Comparison of ENCODE assay signal across 16 cellular contexts in genomic region chr17:7318121-7318860, GRCh38. TPM values are rescaled to one million over a fixed set of nuclear protein-coding genes. Genes with fewer than 3 reads are reported as not detected.
DNase-seq lines count a peak whose midpoint lies in the region; ATAC-seq and TF ChIP-seq lines count a peak whose summit lies in the region.
"Had no signal": no experiment of that assay in that cellular context is flagged by ENCODE, and none has a peak within 500 bp of the region (broad histone marks: within the 10 kb centered on the region; RNA-seq: fewer than 3 reads in every experiment).

No MANE protein-coding gene starts in this region.

- intact Hi-C loops in HCT116 (cut with micrococcal nuclease): no loop called here

- TF ChIP-seq POLR2A in HCT116 (IDR thresholded peaks at IDR 0.05; ENCODE audit: borderline replicate concordance, extremely low read depth, insufficient read depth, insufficient read length): no peak

- H4K5ac ChIP-seq in mesendoderm (ENCODE audit: low read length): no peak overlapping the region

- H3K27ac ChIP-seq in HCT116 (ENCODE audit: low read depth, low read length): 0 out of 2 replicates have a peak overlapping the region, but pooled peaks have one; percentile 18
- no peak overlapping the region for H3K27ac ChIP-seq in mesendoderm (ENCODE audit: low read depth, low read length)

- no peaks in the 10 kb centered on the region for H3K9me3 ChIP-seq in HCT116 (ENCODE audit: control insufficient read depth in 1 of 2, insufficient read depth in 1 of 2, low read depth in 1 of 2, low read length in 2 of 2)
- H3K9me3 ChIP-seq: MG63 had no signal

- BruUV-seq in HCT116 (replicated peaks; lab: Mats Ljungman, UMichigan): no TSS peak

- peaks cover 39% of the 10 kb centered on the region for H3K36me3 Mint-ChIP-seq in activated naive CD4-positive, alpha-beta T cell treated with anti-CD3 and anti-CD28 coated beads, Interleukin-2, amount 10 ng/mL, durations not matched to agents 7 days and 5 days
- peaks cover 5 to 18% of the 10 kb centered on the region in 2 donors for H3K36me3 Mint-ChIP-seq in activated naive CD4-positive, alpha-beta T cell treated with anti-CD3 and anti-CD28 coated beads, Interleukin-2, amount 50 U/mL, for 72 hours
- H3K36me3 Mint-ChIP-seq in endothelial cell (ENCODE audit: low read depth, unreplicated experiment): peaks cover 36% of the 10 kb centered on the region
- peaks cover 93% of the 10 kb centered on the region for H3K36me3 Mint-ChIP-seq in stimulated activated effector memory CD8-positive, alpha-beta T cell treated with anti-CD3 and anti-CD28 coated beads, Interleukin-12 subunit alpha, Interleukin-12 subunit beta, amount 100 ng/mL, for 72 hours

- POLR2A ChIA-PET in HCT116 (lab: Charles Lee): no interaction called here

- no peaks in the 10 kb centered on the region for H3K9me2 ChIP-seq in HCT116 (ENCODE audit: insufficient read depth)

- no peak overlapping the region for H3K18ac ChIP-seq in mesendoderm (ENCODE audit: low read length)

- H3K4ac ChIP-seq in mesendoderm (ENCODE audit: low read depth, low read length): no peak overlapping the region

- H3K79me1 ChIP-seq in mesendoderm (ENCODE audit: low read length): peaks cover 5% of the 10 kb centered on the region

- H2BK15ac ChIP-seq in mesendoderm (replicated peaks; ENCODE audit: low read depth): no peak overlapping the region

- no peak overlapping the region for H2BK5ac ChIP-seq in mesendoderm (ENCODE audit: low read length)

- CTCF ChIA-PET in activated naive CD4-positive, alpha-beta T cell treated with anti-CD3 and anti-CD28 coated beads, Interleukin-2, amount 10 ng/mL, durations not matched to agents 7 days and 5 days (lab: Charles Lee): no interaction called here
- CTCF ChIA-PET in HCT116 (lab: Charles Lee): no interaction called here

- peaks cover 24% of the 10 kb centered on the region for H3K4me1 Mint-ChIP-seq in activated naive CD4-positive, alpha-beta T cell treated with anti-CD3 and anti-CD28 coated beads, Interleukin-2, amount 10 ng/mL, durations not matched to agents 7 days and 5 days
- peaks cover 28% of the 10 kb centered on the region for H3K4me1 Mint-ChIP-seq in endothelial cell (ENCODE audit: unreplicated experiment)
- H3K4me1 Mint-ChIP-seq in stimulated activated effector memory CD8-positive, alpha-beta T cell treated with anti-CD3 and anti-CD28 coated beads, Interleukin-12 subunit alpha, Interleukin-12 subunit beta, amount 100 ng/mL, for 72 hours: peaks cover 33% of the 10 kb centered on the region

- no peak overlapping the region for H3K4me3 Mint-ChIP-seq in activated naive CD4-positive, alpha-beta T cell treated with anti-CD3 and anti-CD28 coated beads, Interleukin-2, amount 10 ng/mL, durations not matched to agents 7 days and 5 days
- peak overlapping the region; percentile 65 for H3K4me3 Mint-ChIP-seq in endothelial cell (ENCODE audit: unreplicated experiment)
- no peak overlapping the region for H3K4me3 Mint-ChIP-seq in stimulated activated effector memory CD8-positive, alpha-beta T cell treated with anti-CD3 and anti-CD28 coated beads, Interleukin-12 subunit alpha, Interleukin-12 subunit beta, amount 100 ng/mL, for 72 hours

- H2AFZ ChIP-seq in HCT116 (ENCODE audit: low read depth, low read length, poor library complexity, severe bottlenecking): no peak overlapping the region

- no peak overlapping the region for H3K56ac ChIP-seq in mesendoderm (ENCODE audit: low read length)

- H3K9ac ChIP-seq in HCT116 (ENCODE audit: low read length) (no peak overlapping the region), mesendoderm (ENCODE audit: low read length) (no peak overlapping the region)

- no peak overlapping the region for H4K8ac ChIP-seq in mesendoderm (ENCODE audit: low read depth, low read length)

- RAD21 ChIA-PET in HCT116 (lab: Charles Lee; ENCODE audit: low non-redundant PET in 1 of 2, low total read pairs in 2 of 2, uncharacterized antibody in 2 of 2, unreplicated experiment in 2 of 2): no interaction called here

- WGBS in mesendoderm (ENCODE audit: extremely low coverage, insufficient coverage, low lambda C conversion rate): no CpG with 5 or more reads among the region's 13 CpGs

- TF ChIP-seq CTCF in HCT116 (IDR thresholded peaks at IDR 0.05 in 2 of 3, conservative IDR thresholded peaks at IDR 0.05 in 1 of 3; ENCODE audit: borderline replicate concordance in 1 of 3, insufficient read depth in 1 of 3, low read depth in 2 of 3, low read length in 2 of 3) (no peak), endothelial cell (IDR thresholded peaks at IDR 0.05; ENCODE audit: unreplicated experiment) (no peak)

- H2BK120ac ChIP-seq in mesendoderm (ENCODE audit: low read depth, low read length): no peak overlapping the region

- no peak for DNase-seq in activated naive CD4-positive, alpha-beta T cell treated with anti-CD3 and anti-CD28 coated beads, Interleukin-2, amount 10 ng/mL, durations not matched to agents 7 days and 5 days
- no peak for DNase-seq in activated naive CD4-positive, alpha-beta T cell treated with anti-CD3 and anti-CD28 coated beads, Interleukin-2, amount 50 U/mL, for 72 hours (ENCODE audit: low spot score in 2 of 2)
- DNase-seq in HCT116 (ENCODE audit: low read depth, low spot score) (no peak), endothelial cell (ENCODE audit: low spot score) (no peak), NCI-H2107 (lab: John Stamatoyannopoulos, UW) (no peak), mesendoderm (no peak)
- no peak for DNase-seq in stimulated activated effector memory CD8-positive, alpha-beta T cell treated with anti-CD3 and anti-CD28 coated beads, Interleukin-12 subunit alpha, Interleukin-12 subunit beta, amount 100 ng/mL, for 72 hours (ENCODE audit: low spot score in 2 of 2)
- DNase-seq: DMS79, MG63, NCI-H1105, NCI-H187, NCI-H2171, NCI-H82 had no signal

- H3K27ac Mint-ChIP-seq in activated naive CD4-positive, alpha-beta T cell treated with anti-CD3 and anti-CD28 coated beads, Interleukin-2, amount 10 ng/mL, durations not matched to agents 7 days and 5 days: peak overlapping the region; percentile 76
- H3K27ac Mint-ChIP-seq in activated naive CD4-positive, alpha-beta T cell treated with anti-CD3 and anti-CD28 coated beads, Interleukin-2, amount 50 U/mL, for 72 hours: peak overlapping the region in 1 of 2 donors; percentile 52
- H3K27ac Mint-ChIP-seq in endothelial cell (ENCODE audit: unreplicated experiment): peak overlapping the region; percentile 86
- H3K27ac Mint-ChIP-seq in stimulated activated effector memory CD8-positive, alpha-beta T cell treated with anti-CD3 and anti-CD28 coated beads, Interleukin-12 subunit alpha, Interleukin-12 subunit beta, amount 100 ng/mL, for 72 hours: peak overlapping the region; percentile 89

- ATAC-seq in activated naive CD4-positive, alpha-beta T cell treated with anti-CD3 and anti-CD28 coated beads, Interleukin-2, amount 50 U/mL, for 72 hours: no peak
- ATAC-seq in HCT116: no peak
- ATAC-seq in stimulated activated effector memory CD8-positive, alpha-beta T cell treated with anti-CD3 and anti-CD28 coated beads, Interleukin-12 subunit alpha, Interleukin-12 subunit beta, amount 100 ng/mL, for 72 hours: no peak
- ATAC-seq in HG02938 (IDR thresholded peaks at IDR 0.05; ENCODE audit: unreplicated experiment): no peak
- ATAC-seq: Panc1 had no signal

- no peaks in the 10 kb centered on the region for H3K9me3 Mint-ChIP-seq in activated naive CD4-positive, alpha-beta T cell treated with anti-CD3 and anti-CD28 coated beads, Interleukin-2, amount 10 ng/mL, durations not matched to agents 7 days and 5 days
- H3K9me3 Mint-ChIP-seq in activated naive CD4-positive, alpha-beta T cell treated with anti-CD3 and anti-CD28 coated beads, Interleukin-2, amount 50 U/mL, for 72 hours: no peaks in the 10 kb centered on the region
- H3K9me3 Mint-ChIP-seq in endothelial cell (ENCODE audit: unreplicated experiment): no peaks in the 10 kb centered on the region
- H3K9me3 Mint-ChIP-seq in stimulated activated effector memory CD8-positive, alpha-beta T cell treated with anti-CD3 and anti-CD28 coated beads, Interleukin-12 subunit alpha, Interleukin-12 subunit beta, amount 100 ng/mL, for 72 hours: no peaks in the 10 kb centered on the region

- H4K20me1 ChIP-seq in HCT116 (ENCODE audit: insufficient read depth): 0 out of 2 replicates have a peak, but pooled peaks cover 4% of the 10 kb centered on the region

- H3K27me3 ChIP-seq in HCT116 (ENCODE audit: insufficient read depth, low read length): no peaks in the 10 kb centered on the region
- no peaks in the 10 kb centered on the region for H3K27me3 ChIP-seq in mesendoderm (ENCODE audit: insufficient read depth, low read length, poor library complexity)
- H3K27me3 ChIP-seq: MG63 had no signal

- H3K36me3 ChIP-seq in HCT116 (ENCODE audit: control insufficient read depth in 1 of 2, insufficient read depth in 2 of 2, low read length in 2 of 2) (peaks cover 25 to 49% of the 10 kb centered on the region in 2 experiments; a peak in 3 of 4 replicates), mesendoderm (ENCODE audit: control insufficient read depth, insufficient read depth, low read length) (peaks cover 14% of the 10 kb centered on the region)

- no peak overlapping the region for H3K23ac ChIP-seq in mesendoderm (ENCODE audit: low read length)

- H3K27me3 Mint-ChIP-seq in activated naive CD4-positive, alpha-beta T cell treated with anti-CD3 and anti-CD28 coated beads, Interleukin-2, amount 10 ng/mL, durations not matched to agents 7 days and 5 days: no peaks in the 10 kb centered on the region
- H3K27me3 Mint-ChIP-seq in endothelial cell (ENCODE audit: unreplicated experiment): peaks cover 17% of the 10 kb centered on the region

- peaks cover 13 to 24% of the 10 kb centered on the region in 2 experiments for H3K4me1 ChIP-seq in HCT116 (ENCODE audit: control insufficient read depth in 1 of 2, insufficient read depth in 2 of 2, low read length in 2 of 2)
- peaks cover 3% of the 10 kb centered on the region for H3K4me1 ChIP-seq in mesendoderm (ENCODE audit: control insufficient read depth, low read depth, low read length)

- TF ChIP-seq RAD21 in HCT116 (IDR thresholded peaks at IDR 0.05; ENCODE audit: low read depth): no peak

- no peak overlapping the region for H2AK5ac ChIP-seq in mesendoderm (ENCODE audit: low read length)

- H3K4me3 ChIP-seq in HCT116 (replicated peaks in 1 of 2; ENCODE audit: low read depth in 1 of 2, low read length in 2 of 2) (no peak overlapping the region), mesendoderm (ENCODE audit: low read length) (no peak overlapping the region)
- H3K4me3 ChIP-seq: MG63 had no signal

- H3K79me2 ChIP-seq in HCT116 (ENCODE audit: insufficient read depth, low read length) (peaks cover 16% of the 10 kb centered on the region), mesendoderm (ENCODE audit: control insufficient read depth, insufficient read depth, low read length) (peaks cover 4% of the 10 kb centered on the region)

- no peak overlapping the region for H3K4me2 ChIP-seq in HCT116 (ENCODE audit: low read length)
- H3K4me2 ChIP-seq in mesendoderm (ENCODE audit: low read length): no peak overlapping the region

RNA-seq across cellular contexts. Expression of gene GPS2, which starts 3.1 kb away (rescaled TPM):
- total RNA-seq in activated naive CD4-positive, alpha-beta T cell treated with anti-CD3 and anti-CD28 coated beads, Interleukin-2, amount 50 U/mL, for 72 hours: 10 to 100 TPM; 36.3 to 48.6 TPM
- total RNA-seq in HCT116 (2021; ENCODE audit: unreplicated experiment) (61.3 TPM), endothelial cell (ENCODE audit: unreplicated experiment) (56.8 TPM)
- polyA plus RNA-seq in HCT116 (2012): 83.5 and 89.3 TPM in 2 replicates
- 58.1 TPM for polyA plus RNA-seq in mesendoderm (2013, experiment 1 of 2)
- 57.8 TPM for polyA plus RNA-seq in mesendoderm (2013, experiment 2 of 2)

RNA-seq across cellular contexts. Expression of gene NEURL4, which starts 10.8 kb away (rescaled TPM):
- total RNA-seq in activated naive CD4-positive, alpha-beta T cell treated with anti-CD3 and anti-CD28 coated beads, Interleukin-2, amount 50 U/mL, for 72 hours: 10 to 100 TPM; 24.8 to 32.7 TPM
- total RNA-seq in HCT116 (2021; ENCODE audit: unreplicated experiment) (56.9 TPM), endothelial cell (ENCODE audit: unreplicated experiment) (55.7 TPM)
- polyA plus RNA-seq in HCT116 (2012): 33.9 and 34.0 TPM in 2 replicates
- 13.0 TPM for polyA plus RNA-seq in mesendoderm (2013, experiment 1 of 2)
- 14.2 TPM for polyA plus RNA-seq in mesendoderm (2013, experiment 2 of 2)

RNA-seq across cellular contexts. Expression of gene EIF5A, which starts 10.9 kb away (rescaled TPM):
- 100 to 1,000 TPM; 493 to 836 TPM for total RNA-seq in activated naive CD4-positive, alpha-beta T cell treated with anti-CD3 and anti-CD28 coated beads, Interleukin-2, amount 50 U/mL, for 72 hours
- total RNA-seq in HCT116 (2021; ENCODE audit: unreplicated experiment) (1,139 TPM), endothelial cell (ENCODE audit: unreplicated experiment) (362 TPM)
- polyA plus RNA-seq in HCT116 (2012): 996 and 1,140 TPM in 2 replicates
- polyA plus RNA-seq in mesendoderm (2013, experiment 1 of 2): 1,299 TPM
- 1,284 TPM for polyA plus RNA-seq in mesendoderm (2013, experiment 2 of 2)

RNA-seq across cellular contexts. Expression of gene ACAP1, which starts 18.0 kb away (rescaled TPM):
- total RNA-seq in activated naive CD4-positive, alpha-beta T cell treated with anti-CD3 and anti-CD28 coated beads, Interleukin-2, amount 50 U/mL, for 72 hours: 100 to 1,000 TPM; 400 to 610 TPM
- total RNA-seq in HCT116 (2021; ENCODE audit: unreplicated experiment) (8.8 TPM), endothelial cell (ENCODE audit: unreplicated experiment) (5.5 TPM)
- 22.2 and 28.1 TPM in 2 replicates for polyA plus RNA-seq in HCT116 (2012)
- 21.2 TPM for polyA plus RNA-seq in mesendoderm (2013, experiment 1 of 2)
- 18.4 TPM for polyA plus RNA-seq in mesendoderm (2013, experiment 2 of 2)

RNA-seq across cellular contexts. Expression of gene YBX2, which starts 23.9 kb away (rescaled TPM):
- 1 to 10 TPM in 1 of 2 donors, under 1 TPM in 1; 0.18 to 1.7 TPM for total RNA-seq in activated naive CD4-positive, alpha-beta T cell treated with anti-CD3 and anti-CD28 coated beads, Interleukin-2, amount 50 U/mL, for 72 hours
- total RNA-seq in HCT116 (2021; ENCODE audit: unreplicated experiment) (2.3 TPM), endothelial cell (ENCODE audit: unreplicated experiment) (14.6 TPM)
- polyA plus RNA-seq in HCT116 (2012): 1.00 and 2.1 TPM in 2 replicates
- 11.2 TPM for polyA plus RNA-seq in mesendoderm (2013, experiment 1 of 2)
- polyA plus RNA-seq in mesendoderm (2013, experiment 2 of 2): 10.6 TPM
- total RNA-seq: H4 had no signal
